1 cellular context compared by ENCODE assay signal in the genomic region with DNA sequence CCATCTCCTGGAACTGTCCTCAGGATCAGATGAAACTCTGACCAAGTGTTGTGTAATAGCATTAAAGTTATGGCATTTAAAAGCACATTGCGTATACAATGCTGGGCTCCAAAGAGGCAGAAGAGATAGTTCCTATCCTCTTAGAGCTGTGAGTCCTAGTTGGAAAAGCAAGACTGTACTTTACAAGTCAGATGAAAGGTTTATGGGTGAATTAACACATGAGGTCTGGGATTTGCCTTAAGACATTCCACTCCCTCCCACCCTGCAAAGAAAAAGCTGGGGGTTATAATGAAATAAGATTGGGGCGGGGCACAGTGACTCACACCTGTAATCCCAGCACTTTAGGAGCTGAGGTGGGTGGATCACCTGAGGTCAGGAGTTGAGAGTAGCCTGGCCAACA.
TF ChIP-seq lines count a peak whose summit lies in the region.

No MANE protein-coding gene starts in this region.

TF ChIP-seq in WTC11, 78 proteins besides CTCF, POLR2A, EP300 and RAD21 (continued from another document):
- TF ChIP-seq OVOL2 (CRISPR knock-in tag; IDR thresholded peaks at IDR 0.05; ENCODE audit: borderline replicate concordance) (no peak), NR3C1 (CRISPR knock-in tag; conservative IDR thresholded peaks at IDR 0.05; ENCODE audit: low read depth) (no peak), FOXP1 (CRISPR knock-in tag; IDR thresholded peaks at IDR 0.05; ENCODE audit: borderline replicate concordance) (no peak), NFYB (CRISPR knock-in tag; conservative IDR thresholded peaks at IDR 0.05; ENCODE audit: low read depth) (no peak), HMGA2 (CRISPR knock-in tag; IDR thresholded peaks at IDR 0.05) (no peak)
- TF ChIP-seq, protein P1, sequence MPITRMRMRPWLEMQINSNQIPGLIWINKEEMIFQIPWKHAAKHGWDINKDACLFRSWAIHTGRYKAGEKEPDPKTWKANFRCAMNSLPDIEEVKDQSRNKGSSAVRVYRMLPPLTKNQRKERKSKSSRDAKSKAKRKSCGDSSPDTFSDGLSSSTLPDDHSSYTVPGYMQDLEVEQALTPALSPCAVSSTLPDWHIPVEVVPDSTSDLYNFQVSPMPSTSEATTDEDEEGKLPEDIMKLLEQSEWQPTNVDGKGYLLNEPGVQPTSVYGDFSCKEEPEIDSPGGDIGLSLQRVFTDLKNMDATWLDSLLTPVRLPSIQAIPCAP (CRISPR knock-in tag; IDR thresholded peaks at IDR 0.05) = no peak
- TF ChIP-seq, protein P2, sequence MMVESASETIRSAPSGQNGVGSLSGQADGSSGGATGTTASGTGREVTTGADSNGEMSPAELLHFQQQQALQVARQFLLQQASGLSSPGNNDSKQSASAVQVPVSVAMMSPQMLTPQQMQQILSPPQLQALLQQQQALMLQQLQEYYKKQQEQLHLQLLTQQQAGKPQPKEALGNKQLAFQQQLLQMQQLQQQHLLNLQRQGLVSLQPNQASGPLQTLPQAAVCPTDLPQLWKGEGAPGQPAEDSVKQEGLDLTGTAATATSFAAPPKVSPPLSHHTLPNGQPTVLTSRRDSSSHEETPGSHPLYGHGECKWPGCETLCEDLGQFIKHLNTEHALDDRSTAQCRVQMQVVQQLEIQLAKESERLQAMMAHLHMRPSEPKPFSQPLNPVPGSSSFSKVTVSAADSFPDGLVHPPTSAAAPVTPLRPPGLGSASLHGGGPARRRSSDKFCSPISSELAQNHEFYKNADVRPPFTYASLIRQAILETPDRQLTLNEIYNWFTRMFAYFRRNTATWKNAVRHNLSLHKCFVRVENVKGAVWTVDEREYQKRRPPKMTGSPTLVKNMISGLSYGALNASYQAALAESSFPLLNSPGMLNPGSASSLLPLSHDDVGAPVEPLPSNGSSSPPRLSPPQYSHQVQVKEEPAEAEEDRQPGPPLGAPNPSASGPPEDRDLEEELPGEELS (CRISPR knock-in tag; IDR thresholded peaks at IDR 0.05) = no peak
TF ChIP-seq in WTC11: peak in this region for 0.
